In the genomic region with DNA sequence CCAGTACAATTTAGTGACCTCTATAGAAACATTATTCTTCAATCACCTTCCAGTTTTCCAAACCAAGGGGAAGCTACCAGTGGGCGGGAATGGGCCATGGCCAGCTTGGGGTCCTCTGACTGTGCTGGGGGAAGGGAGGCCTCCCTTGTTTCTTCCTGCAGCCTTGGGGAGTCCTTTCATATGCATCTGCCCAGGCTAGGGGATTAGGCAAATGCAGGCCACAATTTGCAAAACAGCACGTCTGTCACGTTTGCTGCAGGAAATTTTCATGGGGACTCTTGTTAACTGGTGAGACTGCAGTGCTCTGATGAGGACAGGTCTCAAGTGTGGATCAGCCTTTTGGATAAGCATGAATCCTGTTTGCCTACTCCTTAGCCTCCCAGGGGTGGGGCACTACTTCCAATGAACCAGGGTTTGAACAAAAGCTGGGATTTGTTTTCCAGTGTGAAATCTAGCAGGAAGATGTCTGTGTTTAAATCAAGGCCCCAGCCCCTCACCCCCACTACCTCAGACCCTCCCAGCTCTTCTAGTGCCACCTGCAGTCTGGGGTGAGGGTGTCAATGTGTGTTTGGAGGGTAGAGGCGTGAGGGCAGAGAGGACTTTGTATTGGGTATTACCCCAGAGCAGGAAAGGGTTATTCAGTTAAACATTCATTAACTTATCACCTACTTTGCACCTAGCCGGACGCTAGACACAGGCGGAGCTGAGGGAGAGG, we compare ENCODE assay signal across 18 cellular contexts.
DNase-seq lines count a peak whose midpoint lies in the region; TF ChIP-seq lines count a peak whose summit lies in the region.
"Had no signal": no experiment of that assay in that cellular context is flagged by ENCODE, and none has a peak within 500 bp of the region (broad histone marks: within the 10 kb centered on the region; RNA-seq: fewer than 3 reads in every experiment).

No MANE protein-coding gene starts in this region.

- no peaks in the 10 kb centered on the region for H3K36me3 ChIP-seq in HAP-1 (replicated peaks)
- H3K36me3 ChIP-seq: SJCRH30, transverse colon had no signal

- H3K27me3 ChIP-seq in HAP-1 (ENCODE audit: low read depth): no peaks in the 10 kb centered on the region
- H3K27me3 ChIP-seq: SJCRH30, transverse colon had no signal

- TF ChIP-seq CTCF in progenitor cell of endocrine pancreas (IDR thresholded peaks at IDR 0.05; ENCODE audit: unreplicated experiment): no peak
- no peak for TF ChIP-seq CTCF in GM13976 (IDR thresholded peaks at IDR 0.05; ENCODE audit: borderline replicate concordance, control extremely low read depth, extremely low read depth, insufficient read depth, missing control alignments)

- no peak overlapping the region for H3K4me3 Mint-ChIP-seq in progenitor cell of endocrine pancreas (ENCODE audit: low read depth)
- H3K4me3 Mint-ChIP-seq: activated CD8-positive, alpha-beta T cell treated with anti-CD3 and anti-CD28 coated beads for 36 hours; activated T-cell treated with anti-CD3 and anti-CD28 coated beads, Interleukin-2, amount 50 U/mL, for 4 hours; CD4-positive, CD25-positive, alpha-beta regulatory T cell; T-cell had no signal

- H3K9me3 ChIP-seq in HAP-1: no peaks in the 10 kb centered on the region
- H3K9me3 ChIP-seq: SJCRH30, transverse colon had no signal

- H3K27me3 Mint-ChIP-seq in progenitor cell of endocrine pancreas: peaks cover 13% of the 10 kb centered on the region
- H3K27me3 Mint-ChIP-seq: activated CD8-positive, alpha-beta T cell treated with anti-CD3 and anti-CD28 coated beads for 36 hours had no signal

- no peak overlapping the region for H3K4me3 ChIP-seq in HAP-1
- H3K4me3 ChIP-seq: SJCRH30, transverse colon had no signal

- H3K36me3 Mint-ChIP-seq in progenitor cell of endocrine pancreas (ENCODE audit: insufficient read depth): no peaks in the 10 kb centered on the region
- H3K36me3 Mint-ChIP-seq: CD4-positive, CD25-positive, alpha-beta regulatory T cell; T-cell had no signal

- H3K27ac Mint-ChIP-seq in progenitor cell of endocrine pancreas: peak overlapping the region; percentile 14
- H3K27ac Mint-ChIP-seq: activated CD8-positive, alpha-beta T cell treated with anti-CD3 and anti-CD28 coated beads for 36 hours; CD4-positive, CD25-positive, alpha-beta regulatory T cell; T-cell had no signal

- H3K4me1 Mint-ChIP-seq in progenitor cell of endocrine pancreas (ENCODE audit: low read depth): peaks cover 59% of the 10 kb centered on the region
- H3K4me1 Mint-ChIP-seq: CD4-positive, CD25-positive, alpha-beta regulatory T cell; T-cell had no signal

- DNase-seq in HAP-1 (ENCODE audit: low spot score in 2 of 2): peak; percentile 87 to 97
- peak; percentile 17 for DNase-seq in NCI-H82 (lab: John Stamatoyannopoulos, UW)
- peak; percentile 95 for DNase-seq in iPS DF 19.7 (ENCODE audit: low read depth, low spot score)
- no peak for DNase-seq in progenitor cell of endocrine pancreas (ENCODE audit: low spot score, unreplicated experiment)
- DNase-seq in NCI-H345 treated with DMSO at 0.1 percent for 48 hours (lab: John Stamatoyannopoulos, UW; ENCODE audit: unreplicated experiment): no peak
- no peak for DNase-seq in SW480 (ENCODE audit: low spot score)
- DNase-seq in GM13976 (ENCODE audit: low spot score): no peak
- DNase-seq: activated CD8-positive, alpha-beta T cell treated with anti-CD3 and anti-CD28 coated beads for 36 hours; activated T-cell treated with anti-CD3 and anti-CD28 coated beads, Interleukin-2, amount 50 U/mL, for 4 hours; CD4-positive, CD25-positive, alpha-beta regulatory T cell; cerebellar nuclear complex; glutamatergic neuron; left ventricle myocardium superior; midbrain; SJCRH30; stimulated activated CD8-positive, alpha-beta memory T cell treated with anti-CD3 and anti-CD28 coated beads, Interleukin-4, amount 100 ng/mL, for 48 hours; T-cell; transverse colon had no signal

- no peaks in the 10 kb centered on the region for H3K9me3 Mint-ChIP-seq in progenitor cell of endocrine pancreas (ENCODE audit: low read depth)
- H3K9me3 Mint-ChIP-seq: activated CD8-positive, alpha-beta T cell treated with anti-CD3 and anti-CD28 coated beads for 36 hours; activated T-cell treated with anti-CD3 and anti-CD28 coated beads, Interleukin-2, amount 50 U/mL, for 4 hours; T-cell had no signal

- peaks cover 33% of the 10 kb centered on the region for H3K4me1 ChIP-seq in HAP-1

- in situ Hi-C loops in HAP-1 (cut with MboI; ENCODE audit: low sequenced_read_pairs) (no loop called here), GM13976 (cut with MboI; ENCODE audit: low sequenced_read_pairs, unreplicated experiment) (no loop called here)

Comparison
In these comparisons a context has a peak if more than half of its experiments do, and no peak if none do; other contexts are left out.
1. DNase-seq: peak in HAP-1 (2 of 2), NCI-H82 (single experiment) and iPS DF 19.7 (single experiment); none in progenitor cell of endocrine pancreas (single experiment), NCI-H345 treated with DMSO at 0.1 percent for 48 hours (single experiment), SW480 (single experiment) and GM13976 (single experiment).